8 cellular contexts compared by ENCODE assay signal in genomic region chr17:81553616-81554181, GRCh38. TPM values are rescaled to one million over a fixed set of nuclear protein-coding genes. Genes with fewer than 3 reads are reported as not detected.
DNase-seq lines count a peak whose midpoint lies in the region; ATAC-seq and TF ChIP-seq lines count a peak whose summit lies in the region.

No MANE protein-coding gene starts in this region.

- peaks cover 10% of the 10 kb centered on the region for H3K4me1 ChIP-seq in PC-9 (replicated peaks; ENCODE audit: insufficient read depth)
- peaks cover 15% of the 10 kb centered on the region for H3K4me1 ChIP-seq in colonic mucosa

- H3K4me3 Mint-ChIP-seq in type B pancreatic cell = peak overlapping the region; percentile 88

- H3K9me2 ChIP-seq in PC-9 (ENCODE audit: insufficient read depth) = no peaks in the 10 kb centered on the region

- TF ChIP-seq CTCF in PC-9 (conservative IDR thresholded peaks at IDR 0.05) (no peak), colonic mucosa (IDR thresholded peaks at IDR 0.05) (no peak), type B pancreatic cell (conservative IDR thresholded peaks at IDR 0.05) (no peak)

- H3K4me2 ChIP-seq in PC-9 = peak overlapping the region; percentile 80

- H3K4me1 Mint-ChIP-seq in type B pancreatic cell (ENCODE audit: unreplicated experiment) = peaks cover 28% of the 10 kb centered on the region

- no peak overlapping the region for H2AFZ ChIP-seq in PC-9

- peaks cover 7% of the 10 kb centered on the region; the same call in 1 of the 2 replicates for H3K79me2 ChIP-seq in PC-9 (ENCODE audit: low read depth)

- CTCF ChIA-PET in PC-9 (lab: Charles Lee) = no interaction called here

- peaks cover 13% of the 10 kb centered on the region for H3K36me3 Mint-ChIP-seq in type B pancreatic cell

- H3F3A ChIP-seq in PC-9 (ENCODE audit: insufficient read depth, low read depth) = peaks cover 36% of the 10 kb centered on the region

- intact Hi-C loops in PC-9 (cut with micrococcal nuclease; ENCODE audit: unreplicated experiment) (loop anchor here (1.0 to 2.0 kb wide), 2 partner anchors 23 to 35 kb away; no protein-coding TSS in a partner anchor), colonic mucosa (cut with DNase I) (no loop called here)

- H3K9me3 ChIP-seq in PC-9 (ENCODE audit: insufficient read depth, low read depth) (no peaks in the 10 kb centered on the region), colonic mucosa (no peaks in the 10 kb centered on the region)

- no peaks in the 10 kb centered on the region for H3K36me3 ChIP-seq in PC-9 (ENCODE audit: low read depth)
- peaks cover 5% of the 10 kb centered on the region for H3K36me3 ChIP-seq in colonic mucosa

- POLR2A ChIA-PET in PC-9 (lab: Charles Lee; ENCODE audit: unreplicated experiment) = no interaction called here

- H4K20me1 ChIP-seq in PC-9 (ENCODE audit: insufficient read depth) = no peaks in the 10 kb centered on the region

- H3K27me3 Mint-ChIP-seq in type B pancreatic cell = no peaks in the 10 kb centered on the region

- H3K27me3 ChIP-seq in PC-9 (ENCODE audit: insufficient read depth, low read depth) (no peaks in the 10 kb centered on the region), colonic mucosa (no peaks in the 10 kb centered on the region)

- peak overlapping the region; percentile 76 for H3K27ac Mint-ChIP-seq in type B pancreatic cell

- H3K4me3 ChIP-seq in PC-9 (peak overlapping the region; percentile 62; the same call in 1 of the 2 replicates), colonic mucosa (peak overlapping the region; percentile 92)

- BruUV-seq in PC-9 (replicated peaks; lab: Mats Ljungman, UMichigan) = TSS peak; percentile 39

- H3K9me3 Mint-ChIP-seq in type B pancreatic cell = no peaks in the 10 kb centered on the region

- ATAC-seq in HG02610 (IDR thresholded peaks at IDR 0.05; ENCODE audit: unreplicated experiment) (peak; percentile 14), HG02588 (IDR thresholded peaks at IDR 0.05; ENCODE audit: unreplicated experiment) (no peak)

- H3K27ac ChIP-seq in PC-9 (0 out of 2 replicates have a peak overlapping the region, but pooled peaks have one; percentile 16), colonic mucosa (peak overlapping the region; percentile 94)

- DNase-seq in CMK (ENCODE audit: low read depth) (peak; percentile 63), PC-9 (peak in 1 of 2 experiments; percentile 54), colonic mucosa (peak; percentile 39), lung microvascular endothelial cell (ENCODE audit: low read depth in 2 of 2) (peak; percentile 73 to 95), type B pancreatic cell (ENCODE audit: extremely low spot score, unreplicated experiment) (no peak), ecto neural progenitor cell (ENCODE audit: low spot score) (no peak)

- peak overlapping the region in 1 of 2 donors; percentile 90 for H3K9ac ChIP-seq in colonic mucosa (ENCODE audit: low read depth in 2 of 2, low read length in 2 of 2)

RNA-seq across cellular contexts. Expression of gene FAAP100, which starts 1.5 kb away (rescaled TPM):
- total RNA-seq in PC-9 (2021) (34.0 and 43.8 TPM in 2 replicates), colonic mucosa (10 to 100 TPM; 16.5 to 34.3 TPM), lung microvascular endothelial cell (10.0 and 13.9 TPM in 2 replicates), type B pancreatic cell (ENCODE audit: low replicate concordance) (33.5 and 44.7 TPM in 2 replicates)

RNA-seq across cellular contexts. Expression of gene FSCN2, which starts 25.5 kb away (rescaled TPM):
- total RNA-seq in PC-9 (2021) (4.3 and 11.5 TPM in 2 replicates), colonic mucosa (1 to 10 TPM; 1.0 to 2.2 TPM), lung microvascular endothelial cell (0.20 and 0.44 TPM in 2 replicates), type B pancreatic cell (ENCODE audit: low replicate concordance) (3.6 and 3.8 TPM in 2 replicates)

RNA-seq across cellular contexts. Expression of gene ACTG1, which starts 41.1 kb away (rescaled TPM):
- 3,629 and 4,502 TPM in 2 replicates for total RNA-seq in PC-9 (2021)
- total RNA-seq in colonic mucosa = 1,000 to 10,000 TPM; 4,489 to 4,790 TPM
- total RNA-seq in lung microvascular endothelial cell = 3,444 and 5,949 TPM in 2 replicates
- 3,089 and 3,451 TPM in 2 replicates for total RNA-seq in type B pancreatic cell (ENCODE audit: low replicate concordance)

Comparison
In these comparisons a context has a peak if more than half of its experiments do, and no peak if none do; other contexts are left out.
1. DNase-seq: peak in CMK (single experiment), colonic mucosa (single experiment) and lung microvascular endothelial cell (2 of 2); none in type B pancreatic cell (single experiment) and ecto neural progenitor cell (single experiment).